Comparison of ENCODE assay signal across 2 cellular contexts in the genomic region with DNA sequence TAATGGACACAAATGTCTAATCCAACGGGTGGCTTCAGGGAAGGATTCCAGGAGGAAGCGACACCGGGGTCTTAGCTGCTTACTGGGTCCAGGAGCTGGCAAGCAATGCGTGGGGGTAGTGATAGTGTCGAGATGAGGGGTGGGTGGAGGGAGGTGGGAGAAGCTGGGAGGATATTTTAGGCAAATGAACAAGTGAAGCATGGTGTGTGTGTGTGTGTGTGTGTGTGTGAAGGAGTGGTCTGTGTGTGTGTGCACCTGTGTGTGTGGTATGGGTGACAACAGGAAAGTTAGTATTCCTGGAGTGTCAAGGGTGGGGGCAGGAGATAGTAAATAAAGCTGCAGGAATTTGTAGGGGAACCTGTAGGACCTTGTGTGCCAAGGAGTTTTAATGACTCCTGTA.
TF ChIP-seq lines count a peak whose summit lies in the region.

No MANE protein-coding gene starts in this region.

TF ChIP-seq in GM23338, 12 proteins besides CTCF, POLR2A, EP300 and RAD21 (continues in another document):
- TF ChIP-seq, protein P1, sequence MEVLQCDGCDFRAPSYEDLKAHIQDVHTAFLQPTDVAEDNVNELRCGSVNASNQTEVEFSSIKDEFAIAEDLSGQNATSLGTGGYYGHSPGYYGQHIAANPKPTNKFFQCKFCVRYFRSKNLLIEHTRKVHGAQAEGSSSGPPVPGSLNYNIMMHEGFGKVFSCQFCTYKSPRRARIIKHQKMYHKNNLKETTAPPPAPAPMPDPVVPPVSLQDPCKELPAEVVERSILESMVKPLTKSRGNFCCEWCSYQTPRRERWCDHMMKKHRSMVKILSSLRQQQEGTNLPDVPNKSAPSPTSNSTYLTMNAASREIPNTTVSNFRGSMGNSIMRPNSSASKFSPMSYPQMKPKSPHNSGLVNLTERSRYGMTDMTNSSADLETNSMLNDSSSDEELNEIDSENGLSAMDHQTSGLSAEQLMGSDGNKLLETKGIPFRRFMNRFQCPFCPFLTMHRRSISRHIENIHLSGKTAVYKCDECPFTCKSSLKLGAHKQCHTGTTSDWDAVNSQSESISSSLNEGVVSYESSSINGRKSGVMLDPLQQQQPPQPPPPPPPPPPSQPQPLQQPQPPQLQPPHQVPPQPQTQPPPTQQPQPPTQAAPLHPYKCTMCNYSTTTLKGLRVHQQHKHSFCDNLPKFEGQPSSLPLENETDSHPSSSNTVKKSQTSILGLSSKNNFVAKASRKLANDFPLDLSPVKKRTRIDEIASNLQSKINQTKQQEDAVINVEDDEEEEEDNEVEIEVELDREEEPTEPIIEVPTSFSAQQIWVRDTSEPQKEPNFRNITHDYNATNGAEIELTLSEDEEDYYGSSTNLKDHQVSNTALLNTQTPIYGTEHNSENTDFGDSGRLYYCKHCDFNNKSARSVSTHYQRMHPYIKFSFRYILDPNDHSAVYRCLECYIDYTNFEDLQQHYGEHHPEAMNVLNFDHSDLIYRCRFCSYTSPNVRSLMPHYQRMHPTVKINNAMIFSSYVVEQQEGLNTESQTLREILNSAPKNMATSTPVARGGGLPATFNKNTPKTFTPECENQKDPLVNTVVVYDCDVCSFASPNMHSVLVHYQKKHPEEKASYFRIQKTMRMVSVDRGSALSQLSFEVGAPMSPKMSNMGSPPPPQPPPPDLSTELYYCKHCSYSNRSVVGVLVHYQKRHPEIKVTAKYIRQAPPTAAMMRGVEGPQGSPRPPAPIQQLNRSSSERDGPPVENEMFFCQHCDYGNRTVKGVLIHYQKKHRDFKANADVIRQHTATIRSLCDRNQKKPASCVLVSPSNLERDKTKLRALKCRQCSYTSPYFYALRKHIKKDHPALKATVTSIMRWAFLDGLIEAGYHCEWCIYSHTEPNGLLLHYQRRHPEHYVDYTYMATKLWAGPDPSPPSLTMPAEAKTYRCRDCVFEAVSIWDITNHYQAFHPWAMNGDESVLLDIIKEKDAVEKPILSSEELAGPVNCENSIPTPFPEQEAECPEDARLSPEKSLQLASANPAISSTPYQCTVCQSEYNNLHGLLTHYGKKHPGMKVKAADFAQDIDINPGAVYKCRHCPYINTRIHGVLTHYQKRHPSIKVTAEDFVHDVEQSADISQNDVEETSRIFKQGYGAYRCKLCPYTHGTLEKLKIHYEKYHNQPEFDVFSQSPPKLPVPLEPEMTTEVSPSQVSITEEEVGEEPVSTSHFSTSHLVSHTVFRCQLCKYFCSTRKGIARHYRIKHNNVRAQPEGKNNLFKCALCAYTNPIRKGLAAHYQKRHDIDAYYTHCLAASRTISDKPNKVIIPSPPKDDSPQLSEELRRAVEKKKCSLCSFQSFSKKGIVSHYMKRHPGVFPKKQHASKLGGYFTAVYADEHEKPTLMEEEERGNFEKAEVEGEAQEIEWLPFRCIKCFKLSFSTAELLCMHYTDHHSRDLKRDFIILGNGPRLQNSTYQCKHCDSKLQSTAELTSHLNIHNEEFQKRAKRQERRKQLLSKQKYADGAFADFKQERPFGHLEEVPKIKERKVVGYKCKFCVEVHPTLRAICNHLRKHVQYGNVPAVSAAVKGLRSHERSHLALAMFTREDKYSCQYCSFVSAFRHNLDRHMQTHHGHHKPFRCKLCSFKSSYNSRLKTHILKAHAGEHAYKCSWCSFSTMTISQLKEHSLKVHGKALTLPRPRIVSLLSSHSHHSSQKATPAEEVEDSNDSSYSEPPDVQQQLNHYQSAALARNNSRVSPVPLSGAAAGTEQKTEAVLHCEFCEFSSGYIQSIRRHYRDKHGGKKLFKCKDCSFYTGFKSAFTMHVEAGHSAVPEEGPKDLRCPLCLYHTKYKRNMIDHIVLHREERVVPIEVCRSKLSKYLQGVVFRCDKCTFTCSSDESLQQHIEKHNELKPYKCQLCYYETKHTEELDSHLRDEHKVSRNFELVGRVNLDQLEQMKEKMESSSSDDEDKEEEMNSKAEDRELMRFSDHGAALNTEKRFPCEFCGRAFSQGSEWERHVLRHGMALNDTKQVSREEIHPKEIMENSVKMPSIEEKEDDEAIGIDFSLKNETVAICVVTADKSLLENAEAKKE (CRISPR knock-in tag; IDR thresholded peaks at IDR 0.05): no peak
- TF ChIP-seq ZNF114 (CRISPR knock-in tag; IDR thresholded peaks at IDR 0.05) (no peak), CREB1 (CRISPR knock-in tag; IDR thresholded peaks at IDR 0.05; ENCODE audit: low read depth) (no peak), ZNF331 (CRISPR knock-in tag; IDR thresholded peaks at IDR 0.05; ENCODE audit: low read depth) (no peak), EZH2phosphoT487 (IDR thresholded peaks at IDR 0.05; ENCODE audit: unreplicated experiment) (no peak), EZH2 (IDR thresholded peaks at IDR 0.05; ENCODE audit: low read depth, unreplicated experiment) (no peak), STAT1 (IDR thresholded peaks at IDR 0.05; ENCODE audit: unreplicated experiment) (no peak), JUNB (IDR thresholded peaks at IDR 0.05; ENCODE audit: unreplicated experiment) (no peak), POLR2AphosphoS5 (IDR thresholded peaks at IDR 0.05; ENCODE audit: low read depth) (no peak)
- TF ChIP-seq, protein P2, sequence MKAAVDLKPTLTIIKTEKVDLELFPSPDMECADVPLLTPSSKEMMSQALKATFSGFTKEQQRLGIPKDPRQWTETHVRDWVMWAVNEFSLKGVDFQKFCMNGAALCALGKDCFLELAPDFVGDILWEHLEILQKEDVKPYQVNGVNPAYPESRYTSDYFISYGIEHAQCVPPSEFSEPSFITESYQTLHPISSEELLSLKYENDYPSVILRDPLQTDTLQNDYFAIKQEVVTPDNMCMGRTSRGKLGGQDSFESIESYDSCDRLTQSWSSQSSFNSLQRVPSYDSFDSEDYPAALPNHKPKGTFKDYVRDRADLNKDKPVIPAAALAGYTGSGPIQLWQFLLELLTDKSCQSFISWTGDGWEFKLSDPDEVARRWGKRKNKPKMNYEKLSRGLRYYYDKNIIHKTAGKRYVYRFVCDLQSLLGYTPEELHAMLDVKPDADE (IDR thresholded peaks at IDR 0.05): no peak

TF ChIP-seq in H1, 55 proteins besides CTCF, POLR2A, EP300 and RAD21:
- no peak for TF ChIP-seq BACH1 (IDR thresholded peaks at IDR 0.05; ENCODE audit: low read length)
- no peak for TF ChIP-seq FOSL1 (IDR thresholded peaks at IDR 0.05; ENCODE audit: insufficient read depth, low read depth, low read length)
